ENCODE assay signal across 24 cellular contexts in genomic region chr12:117053597-117054201, GRCh38. TPM values are rescaled to one million over a fixed set of nuclear protein-coding genes. Genes with fewer than 3 reads are reported as not detected.
DNase-seq lines count a peak whose midpoint lies in the region; ATAC-seq and TF ChIP-seq lines count a peak whose summit lies in the region.
"Had no signal": no experiment of that assay in that cellular context is flagged by ENCODE, and none has a peak within 500 bp of the region (broad histone marks: within the 10 kb centered on the region; RNA-seq: fewer than 3 reads in every experiment).

No MANE protein-coding gene starts in this region.

- H3K36me3 Mint-ChIP-seq in endothelial cell (ENCODE audit: low read depth, unreplicated experiment): peaks cover 3% of the 10 kb centered on the region
- peaks cover 20% of the 10 kb centered on the region for H3K36me3 Mint-ChIP-seq in stimulated activated memory B cell treated with anti-CD40 and anti-IgM and Interleukin-4, amounts not matched to agents 10 μg/mL and 1 μg/mL and 100 μg/mL, for 72 hours
- H3K36me3 Mint-ChIP-seq: activated CD4-positive, alpha-beta memory T cell treated with anti-CD3 and anti-CD28 coated beads for 36 hours had no signal

- intact Hi-C loops in heart left ventricle (cut with DNase I) (loop anchor here in 2 of 10 donors (5.0 kb wide), 1 partner anchor 44 kb away; the partner anchor contains the start of gene TESC (in 2 of the 2)), left cardiac atrium (cut with DNase I) (no loop called here), posterior vena cava (cut with DNase I) (no loop called here)

- DNase-seq in heart left ventricle (no peak), left cardiac atrium (no peak), endothelial cell (ENCODE audit: low spot score) (no peak), posterior vena cava (ENCODE audit: low spot score) (no peak), cerebellar nuclear complex (lab: John Stamatoyannopoulos, UW) (no peak)
- DNase-seq: ACHN; activated CD4-positive, alpha-beta memory T cell treated with anti-CD3 and anti-CD28 coated beads for 36 hours; DMS53; effector CD4-positive, alpha-beta T cell; erythroblast; GDM1; Kasumi-1; mammary epithelial cell; NCI-H1436 treated with DMSO at 0.1 percent for 48 hours; NCI-H446; NCI-H82; occipital lobe; stomach; tibial artery had no signal

- H3K4me3 Mint-ChIP-seq in endothelial cell (ENCODE audit: unreplicated experiment): peak overlapping the region; percentile 77
- no peak overlapping the region for H3K4me3 Mint-ChIP-seq in stimulated activated memory B cell treated with anti-CD40 and anti-IgM and Interleukin-4, amounts not matched to agents 10 μg/mL and 1 μg/mL and 100 μg/mL, for 72 hours
- H3K4me3 Mint-ChIP-seq: activated CD4-positive, alpha-beta memory T cell treated with anti-CD3 and anti-CD28 coated beads for 36 hours had no signal

- H3K27me3 ChIP-seq in heart left ventricle: no peaks in the 10 kb centered on the region
- H3K27me3 ChIP-seq: stomach had no signal

- peaks cover 12% of the 10 kb centered on the region for H3K27me3 Mint-ChIP-seq in endothelial cell (ENCODE audit: unreplicated experiment)
- H3K27me3 Mint-ChIP-seq in stimulated activated memory B cell treated with anti-CD40 and anti-IgM and Interleukin-4, amounts not matched to agents 10 μg/mL and 1 μg/mL and 100 μg/mL, for 72 hours: no peaks in the 10 kb centered on the region
- H3K27me3 Mint-ChIP-seq: activated CD4-positive, alpha-beta memory T cell treated with anti-CD3 and anti-CD28 coated beads for 36 hours had no signal

- H3K36me3 ChIP-seq in heart left ventricle (peaks cover 0 to 10% (median 0%) of the 10 kb centered on the region in 9 donors), KOPT-K1 (ENCODE audit: insufficient read depth, low read length) (peaks cover 96% of the 10 kb centered on the region)
- H3K36me3 ChIP-seq: tibial artery had no signal

- ATAC-seq in heart left ventricle (no peak), left cardiac atrium (no peak), HG03097 (IDR thresholded peaks at IDR 0.05; ENCODE audit: low FRiP score, unreplicated experiment) (no peak)
- no peak for ATAC-seq in stimulated activated memory B cell treated with anti-CD40 and anti-IgM and Interleukin-4, amounts not matched to agents 10 μg/mL and 1 μg/mL and 100 μg/mL, for 72 hours
- ATAC-seq: activated CD4-positive, CD25-positive, alpha-beta regulatory T cell treated with anti-CD3 and anti-CD28 coated beads, Interleukin-2, amount 50 U/mL, for 24 hours had no signal

- TF ChIP-seq POLR2A in heart left ventricle (IDR thresholded peaks at IDR 0.05): no peak

- H3K27ac Mint-ChIP-seq in endothelial cell (ENCODE audit: unreplicated experiment): peak overlapping the region; percentile 85
- H3K27ac Mint-ChIP-seq in stimulated activated memory B cell treated with anti-CD40 and anti-IgM and Interleukin-4, amounts not matched to agents 10 μg/mL and 1 μg/mL and 100 μg/mL, for 72 hours: peak overlapping the region; percentile 76
- H3K27ac Mint-ChIP-seq: activated CD4-positive, alpha-beta memory T cell treated with anti-CD3 and anti-CD28 coated beads for 36 hours had no signal

- H3K9me3 ChIP-seq in heart left ventricle (no peaks in the 10 kb centered on the region), KOPT-K1 (ENCODE audit: insufficient read depth, low read length, poor library complexity, severe bottlenecking) (no peaks in the 10 kb centered on the region)
- H3K9me3 ChIP-seq: stomach, tibial artery had no signal

- TF ChIP-seq CTCF in heart left ventricle (IDR thresholded peaks at IDR 0.05): no peak
- TF ChIP-seq CTCF in endothelial cell (IDR thresholded peaks at IDR 0.05; ENCODE audit: unreplicated experiment): no peak

- peaks cover 27% of the 10 kb centered on the region for H3K4me1 Mint-ChIP-seq in endothelial cell (ENCODE audit: unreplicated experiment)
- H3K4me1 Mint-ChIP-seq in stimulated activated memory B cell treated with anti-CD40 and anti-IgM and Interleukin-4, amounts not matched to agents 10 μg/mL and 1 μg/mL and 100 μg/mL, for 72 hours: peaks cover 40% of the 10 kb centered on the region

- H3K4me1 ChIP-seq in heart left ventricle: peaks cover 1 to 54% (median 42%) of the 10 kb centered on the region in 12 donors

- no peaks in the 10 kb centered on the region for H3K9me3 Mint-ChIP-seq in endothelial cell (ENCODE audit: unreplicated experiment)
- H3K9me3 Mint-ChIP-seq in stimulated activated memory B cell treated with anti-CD40 and anti-IgM and Interleukin-4, amounts not matched to agents 10 μg/mL and 1 μg/mL and 100 μg/mL, for 72 hours: no peaks in the 10 kb centered on the region
- H3K9me3 Mint-ChIP-seq: activated CD4-positive, alpha-beta memory T cell treated with anti-CD3 and anti-CD28 coated beads for 36 hours had no signal

- H3K4me3 ChIP-seq in heart left ventricle: peak overlapping the region in 1 of 12 donors; percentile 26
- H3K4me3 ChIP-seq: stomach, tibial artery had no signal

- H3K27ac ChIP-seq in heart left ventricle (peak overlapping the region in 10 of 12 donors; percentile 29 to 99 (median 90)), KOPT-K1 (ENCODE audit: low read depth, low read length, poor library complexity, severe bottlenecking) (peak overlapping the region; percentile 24)
- H3K27ac ChIP-seq: stomach, tibial artery had no signal

- 70 to 76% (median 74%) methylated on average over 18 of the region's 18 CpGs for WGBS in heart left ventricle, 4 donors

RNA-seq across cellular contexts. Expression of gene TESC, which starts 45.5 kb away (rescaled TPM):
- 10 to 100 TPM; 25.2 to 94.1 (median 72.2) TPM for total RNA-seq in heart left ventricle
- polyA plus RNA-seq in heart left ventricle: 10 to 100 TPM; 40.5 to 88.8 TPM
- 10 to 100 TPM; 35.1 to 41.2 TPM for total RNA-seq in left cardiac atrium
- total RNA-seq in endothelial cell (ENCODE audit: unreplicated experiment): 3.9 TPM
- 1 to 10 TPM; 3.0 to 5.8 TPM for total RNA-seq in posterior vena cava
- total RNA-seq: RPMI7951 had no signal
- polyA plus RNA-seq: mammary epithelial cell had no signal
